In genomic region chr7:158021836-158022235, GRCh38 we compare ENCODE assay signal across 16 cellular contexts.
DNase-seq lines count a peak whose midpoint lies in the region; ATAC-seq and TF ChIP-seq lines count a peak whose summit lies in the region.
"Had no signal": no experiment of that assay in that cellular context is flagged by ENCODE, and none has a peak within 500 bp of the region (broad histone marks: within the 10 kb centered on the region; RNA-seq: fewer than 3 reads in every experiment).

No MANE protein-coding gene starts in this region.

- no peak for TF ChIP-seq POLR2A in spleen (IDR thresholded peaks at IDR 0.05)

- H3K4me2 ChIP-seq in mesenchymal stem cell (ENCODE audit: low read length, poor library complexity, severe bottlenecking): no peak overlapping the region
- H3K4me2 ChIP-seq: A549 had no signal

- no peak overlapping the region for H3K4ac ChIP-seq in mesenchymal stem cell (ENCODE audit: low read depth in 1 of 2, low read length in 2 of 2)

- H3K4me3 ChIP-seq in coronary artery (no peak overlapping the region), mesenchymal stem cell (ENCODE audit: insufficient read depth in 1 of 2, low read depth in 1 of 2, low read length in 2 of 2) (no peak overlapping the region), spleen (no peak overlapping the region), colonic mucosa (no peak overlapping the region)
- H3K4me3 ChIP-seq: A549, GM12878, GM23248 had no signal

- peak overlapping the region; percentile 46 for H2BK15ac ChIP-seq in mesenchymal stem cell (ENCODE audit: low read depth, poor library complexity, severe bottlenecking)

- DNase-seq in coronary artery (ENCODE audit: low spot score) (peak; percentile 12), mesenchymal stem cell (no peak), spleen (peak; percentile 49), colonic mucosa (no peak), NCI-H2227 treated with DMSO at 0.1 percent for 48 hours (lab: John Stamatoyannopoulos, UW) (no peak), NCI-H524 treated with DMSO at 0.1 percent for 48 hours (lab: John Stamatoyannopoulos, UW) (no peak)
- DNase-seq: BE2C; CD4-positive, alpha-beta memory T cell; DMS79; GM23248; H7 had no signal

- no peak for TF ChIP-seq CTCF in VCaP (conservative IDR thresholded peaks at IDR 0.05)
- TF ChIP-seq CTCF in coronary artery (IDR thresholded peaks at IDR 0.05): no peak
- TF ChIP-seq CTCF in spleen (IDR thresholded peaks at IDR 0.05 in 8 of 11, conservative IDR thresholded peaks at IDR 0.05 in 3 of 11): no peak
- no peak for TF ChIP-seq CTCF in colonic mucosa (IDR thresholded peaks at IDR 0.05)

- H3K79me1 ChIP-seq in mesenchymal stem cell (replicated peaks; ENCODE audit: low read length, poor library complexity, severe bottlenecking): no peaks in the 10 kb centered on the region

- no peak for ATAC-seq in GM21360 (IDR thresholded peaks at IDR 0.05; ENCODE audit: unreplicated experiment)
- ATAC-seq: A549, GM12878 had no signal

- WGBS in mesenchymal stem cell: 78% methylated on average over 4 of the region's 4 CpGs
- 85 to 96% (median 92%) methylated on average over 4 of the region's 4 CpGs for WGBS in spleen, 5 donors

- H3K14ac ChIP-seq in mesenchymal stem cell (ENCODE audit: low read length in 2 of 2): no peak overlapping the region

- intact Hi-C loops in spleen (cut with DNase I; ENCODE audit: low total_unique reads) (no loop called here), colonic mucosa (cut with DNase I) (no loop called here)

- H3K18ac ChIP-seq in mesenchymal stem cell (ENCODE audit: low read depth in 1 of 2, low read length in 2 of 2): no peak overlapping the region

- H3K9ac ChIP-seq in mesenchymal stem cell (ENCODE audit: low read length): no peak overlapping the region
- H3K9ac ChIP-seq in colonic mucosa (ENCODE audit: low read depth in 2 of 2, low read length in 2 of 2): no peak overlapping the region
- H3K9ac ChIP-seq: GM23248 had no signal

- H3K27me3 ChIP-seq in mesenchymal stem cell (ENCODE audit: control insufficient read depth in 1 of 2, insufficient read depth in 1 of 2, low read length in 2 of 2) (no peaks in the 10 kb centered on the region), spleen (replicated peaks in 1 of 7) (peaks cover 0 to 6% (median 0%) of the 10 kb centered on the region in 7 donors), colonic mucosa (no peaks in the 10 kb centered on the region)
- H3K27me3 ChIP-seq: BE2C had no signal

- H3K36me3 ChIP-seq in mesenchymal stem cell (ENCODE audit: control insufficient read depth in 1 of 2, insufficient read depth in 2 of 2, low read depth in 1 of 2, low read length in 2 of 2) (no peaks in the 10 kb centered on the region), spleen (no peaks in the 10 kb centered on the region), colonic mucosa (no peaks in the 10 kb centered on the region)
- H3K36me3 ChIP-seq: BE2C had no signal

- no peak overlapping the region for H4K8ac ChIP-seq in mesenchymal stem cell (ENCODE audit: low read length)

- H3K23ac ChIP-seq in mesenchymal stem cell (ENCODE audit: low read length in 2 of 2): no peak overlapping the region

- no peak overlapping the region for H2BK120ac ChIP-seq in mesenchymal stem cell (ENCODE audit: low read depth, low read length)

- H3K9me3 ChIP-seq in mesenchymal stem cell (ENCODE audit: control insufficient read depth, low read length) (no peaks in the 10 kb centered on the region), spleen (no peaks in the 10 kb centered on the region), colonic mucosa (no peaks in the 10 kb centered on the region)
- H3K9me3 ChIP-seq: A549, BE2C had no signal

- H2AFZ ChIP-seq in mesenchymal stem cell (ENCODE audit: low read depth, low read length): no peak overlapping the region
- H2AFZ ChIP-seq: GM23248 had no signal

- no peak overlapping the region for H2BK5ac ChIP-seq in mesenchymal stem cell (ENCODE audit: low read depth, low read length, poor library complexity, severe bottlenecking)

- H2AK5ac ChIP-seq in mesenchymal stem cell (ENCODE audit: low read length, severe bottlenecking): no peak overlapping the region

- H4K91ac ChIP-seq in mesenchymal stem cell (ENCODE audit: low read length): no peak overlapping the region

- H3K4me1 ChIP-seq in mesenchymal stem cell (ENCODE audit: control insufficient read depth, insufficient read depth, low read depth, low read length) (no peaks in the 10 kb centered on the region), spleen (peaks cover 0 to 11% (median 2%) of the 10 kb centered on the region in 6 donors), colonic mucosa (no peaks in the 10 kb centered on the region)
- H3K4me1 ChIP-seq: A549, BE2C had no signal

- H2BK12ac ChIP-seq in mesenchymal stem cell (ENCODE audit: low read length in 2 of 2): no peak overlapping the region

- H3K27ac ChIP-seq in VCaP (peak overlapping the region; percentile 73), coronary artery (no peak overlapping the region), mesenchymal stem cell (ENCODE audit: low read length, poor library complexity, severe bottlenecking) (no peak overlapping the region), spleen (no peak overlapping the region), colonic mucosa (no peak overlapping the region)
- H3K27ac ChIP-seq: A549, C4-2B, GM23248 had no signal

Comparison
In these comparisons a context has a peak if more than half of its experiments do, and no peak if none do; other contexts are left out.
1. DNase-seq: peak in coronary artery (single experiment) and spleen (single experiment); none in mesenchymal stem cell (single experiment), colonic mucosa (single experiment), NCI-H2227 treated with DMSO at 0.1 percent for 48 hours (single experiment) and NCI-H524 treated with DMSO at 0.1 percent for 48 hours (single experiment).